Comparison of ENCODE assay signal across 19 cellular contexts in the genomic region with DNA sequence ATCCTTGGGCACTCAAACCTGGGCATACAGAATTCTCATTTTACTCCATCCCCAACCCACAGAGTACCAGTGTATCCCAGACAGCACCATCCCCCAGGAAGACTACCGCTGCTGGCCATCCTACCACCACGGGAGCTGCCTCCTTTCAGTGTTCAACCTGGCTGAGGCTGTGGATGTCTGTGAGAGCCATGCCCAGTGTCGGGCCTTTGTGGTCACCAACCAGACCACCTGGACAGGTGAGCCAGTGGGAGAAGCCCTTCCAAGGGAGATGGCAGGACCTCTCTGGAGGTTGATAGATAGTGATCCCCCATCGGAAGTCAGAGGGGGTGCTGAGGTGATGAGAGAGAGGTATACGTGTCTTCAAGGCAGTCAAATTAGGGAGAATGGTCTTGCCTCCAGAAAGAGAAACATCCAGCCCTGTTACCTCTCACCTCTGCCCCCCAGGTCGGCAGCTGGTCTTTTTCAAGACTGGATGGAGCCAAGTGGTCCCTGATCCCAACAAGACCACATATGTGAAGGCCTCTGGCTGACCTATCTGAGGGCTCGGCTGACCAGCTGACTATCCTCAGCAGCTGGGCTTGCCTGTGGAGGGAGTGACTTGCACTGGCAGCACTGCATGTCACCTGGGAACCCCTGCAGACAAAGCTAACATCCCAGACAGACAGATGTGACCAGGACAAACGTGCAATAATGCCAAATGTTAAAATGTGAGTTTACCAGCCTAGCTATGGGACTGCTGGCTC. TPM values are rescaled to one million over a fixed set of nuclear protein-coding genes. Genes with fewer than 3 reads are reported as not detected.
DNase-seq lines count a peak whose midpoint lies in the region; ATAC-seq and TF ChIP-seq lines count a peak whose summit lies in the region.
"Had no signal": no experiment of that assay in that cellular context is flagged by ENCODE, and none has a peak within 500 bp of the region (broad histone marks: within the 10 kb centered on the region; RNA-seq: fewer than 3 reads in every experiment).

No MANE protein-coding gene starts in this region.

- TSS peak; percentile 80 for BruUV-seq in IMR-90 (replicated peaks; lab: Mats Ljungman, UMichigan)

- no peak overlapping the region for H2AFZ ChIP-seq in IMR-90 (replicated peaks; ENCODE audit: low read length, poor library complexity)
- H2AFZ ChIP-seq: PC-9 had no signal

- dilution Hi-C loops in IMR-90 (cut with HindIII; ENCODE audit: low sequenced_read_pairs, unreplicated experiment), result no loop called here

- H3K14ac ChIP-seq in IMR-90 (replicated peaks; ENCODE audit: low read depth, low read length), result no peak overlapping the region

- H4K20me1 ChIP-seq in IMR-90 (ENCODE audit: insufficient read depth, low read length), result peaks cover 23% of the 10 kb centered on the region; the same call in 1 of the 2 replicates

- H3K9ac ChIP-seq in IMR-90 (ENCODE audit: low read depth, low read length) (no peak overlapping the region), colonic mucosa (ENCODE audit: low read depth in 2 of 2, low read length in 2 of 2) (peak overlapping the region; percentile 3 to 83)

- in situ Hi-C loops in IMR-90 (cut with MboI; ENCODE audit: low sequenced_read_pairs), result no loop called here

- POLR2A ChIA-PET in IMR-90 (lab: Charles Lee; ENCODE audit: unreplicated experiment), result no interaction called here

- CTCF ChIA-PET in IMR-90 (lab: Yijun Ruan, JAX), result no interaction called here

- no peak for TF ChIP-seq EP300 in ovary (IDR thresholded peaks at IDR 0.05)
- no peak for TF ChIP-seq EP300 in tibial nerve (IDR thresholded peaks at IDR 0.05)

- H3K27ac ChIP-seq in IMR-90 (ENCODE audit: insufficient read depth, low read length), result peak overlapping the region; percentile 20; the same call in 1 of the 2 replicates
- peak overlapping the region; percentile 83 for H3K27ac ChIP-seq in colonic mucosa
- peak overlapping the region; percentile 6 to 46 for H3K27ac ChIP-seq in ovary
- H3K27ac ChIP-seq in tibial nerve, result peak overlapping the region; percentile 12 to 97 (median 56)
- H3K27ac ChIP-seq: PC-9 had no signal

- H2AK5ac ChIP-seq in IMR-90 (ENCODE audit: low read depth, low read length), result peak overlapping the region; percentile 23; the same call in 1 of the 2 replicates

- no peaks in the 10 kb centered on the region for H3K9me3 ChIP-seq in IMR-90 (ENCODE audit: control insufficient read depth, insufficient read depth, low read length)
- H3K9me3 ChIP-seq in colonic mucosa, result no peaks in the 10 kb centered on the region
- no peaks in the 10 kb centered on the region for H3K9me3 ChIP-seq in ovary
- no peaks in the 10 kb centered on the region for H3K9me3 ChIP-seq in tibial nerve
- H3K9me3 ChIP-seq: adrenal gland had no signal

- H4K8ac ChIP-seq in IMR-90 (ENCODE audit: low read depth in 2 of 2, low read length in 2 of 2), result no peak overlapping the region

- TF ChIP-seq POLR2A in IMR-90 (IDR thresholded peaks at IDR 0.05; ENCODE audit: low read depth, low read length), result no peak
- no peak for TF ChIP-seq POLR2A in ovary (IDR thresholded peaks at IDR 0.05)
- no peak for TF ChIP-seq POLR2A in tibial nerve (IDR thresholded peaks at IDR 0.05)

- H3K4ac ChIP-seq in IMR-90 (ENCODE audit: low read depth, low read length), result no peak overlapping the region

- H3K18ac ChIP-seq in IMR-90 (ENCODE audit: low read depth, low read length), result no peak overlapping the region

- H3K4me1 ChIP-seq in IMR-90 (ENCODE audit: control insufficient read depth, insufficient read depth, low read length), result peaks cover 49% of the 10 kb centered on the region
- peaks cover 35% of the 10 kb centered on the region for H3K4me1 ChIP-seq in colonic mucosa
- H3K4me1 ChIP-seq in ovary (ENCODE audit: insufficient read depth), result peaks cover 38% of the 10 kb centered on the region
- peaks cover 0 to 95% (median 57%) of the 10 kb centered on the region in 4 donors for H3K4me1 ChIP-seq in tibial nerve

- no peak overlapping the region for H3K4me2 ChIP-seq in IMR-90 (ENCODE audit: low read depth, low read length)
- H3K4me2 ChIP-seq: PC-9 had no signal

- DNase-seq in IMR-90 (no peak), colonic mucosa (no peak), ovary (no peak), tibial nerve (ENCODE audit: low spot score in 2 of 2) (no peak), globus pallidus (ENCODE audit: low spot score) (no peak), NCI-H510A treated with DMSO at 0.1 percent for 48 hours (lab: John Stamatoyannopoulos, UW) (no peak)
- DNase-seq: activated CD4-positive, alpha-beta T cell treated with anti-CD3 and anti-CD28 coated beads for 1 hour; activated naive CD4-positive, alpha-beta T cell; activated T-cell treated with anti-CD3 and anti-CD28 coated beads, Interleukin-2, amount 50 U/mL, for 4 hours; adrenal gland; CD8-positive, alpha-beta T cell; GDM1; MV-4-11; NCI-H187; NCI-H226; PC-9; SIG-M5; stimulated activated CD4-positive, alpha-beta T cell treated with anti-CD3 and anti-CD28 coated beads, Interleukin-15, amount 100 ng/mL, for 24 hours had no signal

- intact Hi-C loops in IMR-90 (cut with micrococcal nuclease) (no loop called here), colonic mucosa (cut with DNase I) (no loop called here), ovary (cut with DNase I) (loop anchor here in 3 of 4 donors (10.0 kb wide), 3 partner anchors 93 to 183 kb away; no protein-coding TSS in a partner anchor)

- no peak overlapping the region for H2BK5ac ChIP-seq in IMR-90 (ENCODE audit: low read depth, low read length, poor library complexity, severe bottlenecking)

- no peak for TF ChIP-seq CTCF in IMR-90 (conservative IDR thresholded peaks at IDR 0.05; ENCODE audit: low read depth, low read length)
- TF ChIP-seq CTCF in colonic mucosa (IDR thresholded peaks at IDR 0.05), result no peak
- no peak for TF ChIP-seq CTCF in ovary (IDR thresholded peaks at IDR 0.05)
- TF ChIP-seq CTCF in tibial nerve (IDR thresholded peaks at IDR 0.05), result no peak

- peaks cover 49% of the 10 kb centered on the region for H3K9me1 ChIP-seq in IMR-90 (ENCODE audit: insufficient read depth, low read length)

- H3K36me3 ChIP-seq in IMR-90 (ENCODE audit: control insufficient read depth, insufficient read depth, low read length) (peaks cover 74% of the 10 kb centered on the region), colonic mucosa (peaks cover 5% of the 10 kb centered on the region), ovary (no peaks in the 10 kb centered on the region), tibial nerve (peaks cover 0 to 53% (median 5%) of the 10 kb centered on the region in 3 donors)

- H4K5ac ChIP-seq in IMR-90 (ENCODE audit: low read depth, low read length), result no peak overlapping the region

- H3K27me3 ChIP-seq in IMR-90 (ENCODE audit: control insufficient read depth, insufficient read depth, low read length) (no peaks in the 10 kb centered on the region), colonic mucosa (no peaks in the 10 kb centered on the region), ovary (no peaks in the 10 kb centered on the region), tibial nerve (no peaks in the 10 kb centered on the region)
- H3K27me3 ChIP-seq: adrenal gland had no signal

- no peak overlapping the region for H2BK15ac ChIP-seq in IMR-90 (ENCODE audit: low read depth, low read length)

- TF ChIP-seq RAD21 in IMR-90 (IDR thresholded peaks at IDR 0.05; ENCODE audit: low read length), result no peak

- peaks cover 28 to 66% of the 10 kb centered on the region in 2 experiments for H3K79me1 ChIP-seq in IMR-90 (ENCODE audit: low read depth in 1 of 2, low read length in 2 of 2)

- no peak overlapping the region for H4K91ac ChIP-seq in IMR-90 (ENCODE audit: insufficient read depth, low read depth, low read length)

- H2BK20ac ChIP-seq in IMR-90 (ENCODE audit: low read depth, low read length), result no peak overlapping the region

- H3K23ac ChIP-seq in IMR-90 (ENCODE audit: low read depth, low read length), result no peak overlapping the region

- H3K4me3 ChIP-seq in IMR-90 (ENCODE audit: insufficient read depth, low read depth, low read length), result no peak overlapping the region
- H3K4me3 ChIP-seq in colonic mucosa, result no peak overlapping the region
- no peak overlapping the region for H3K4me3 ChIP-seq in ovary
- H3K4me3 ChIP-seq in tibial nerve, result no peak overlapping the region
- H3K4me3 ChIP-seq: adrenal gland, PC-9 had no signal

- H2BK120ac ChIP-seq in IMR-90 (ENCODE audit: low read depth, low read length), result no peak overlapping the region

- no peak overlapping the region for H3K56ac ChIP-seq in IMR-90 (ENCODE audit: extremely low read depth, insufficient read depth, low read length)

- no peak overlapping the region for H2AK9ac ChIP-seq in IMR-90 (replicated peaks; ENCODE audit: low read depth, low read length, poor library complexity)

- ATAC-seq in IMR-90 (ENCODE audit: low read depth) (no peak), HG03432 (IDR thresholded peaks at IDR 0.05; ENCODE audit: unreplicated experiment) (no peak)
- ATAC-seq: activated T-cell treated with anti-CD3 and anti-CD28 coated beads, Interleukin-2, amount 50 U/mL, for 4 hours; CD8-positive, alpha-beta T cell had no signal

- 87% methylated on average over 3 of the region's 8 CpGs; no CpG with 5 or more reads in 1 of the 2 experiments for WGBS in IMR-90 (ENCODE audit: extremely low coverage in 2 of 2, insufficient read length in 1 of 2), 2 experiments
- WGBS in ovary, 3 donors, result 51 to 59% (median 58%) methylated on average over 8 of the region's 8 CpGs
- 64 to 66% methylated on average over 6 to 8 of the region's 8 CpGs for whole genome bisulfite sequencing in tibial nerve, 2 donors

TF ChIP-seq in IMR-90, 13 proteins besides CTCF, POLR2A, EP300 and RAD21 (continues in another document):
- TF ChIP-seq ELK1 (IDR thresholded peaks at IDR 0.05; ENCODE audit: borderline replicate concordance, low read depth, low read length), result no peak

RNA-seq across cellular contexts. Expression of gene PKDCC, which starts 9.5 kb away (rescaled TPM):
- 50.3 and 55.6 TPM in 2 replicates for total RNA-seq in IMR-90 (2012; rRNA removed)
- 67.4 and 95.7 TPM in 2 replicates for polyA plus RNA-seq in IMR-90 (2012; rRNA removed)
- 40.2 and 112 TPM in 2 replicates for polyA plus RNA-seq in IMR-90 (2012; cell fraction: cytosol; rRNA removed)
- 310 and 597 TPM in 2 replicates for polyA plus RNA-seq in IMR-90 (2012; cell fraction: nucleus; rRNA removed; ENCODE audit: low replicate concordance)
- 100 to 1,000 TPM in 1 of 2 donors, 10 to 100 TPM in 1; 61.3 to 125 TPM for total RNA-seq in colonic mucosa
- 100 to 1,000 TPM in 6 of 7 donors, 10 to 100 TPM in 1; 90.6 to 576 (median 272) TPM for total RNA-seq in ovary
- 100 to 1,000 TPM in 1 of 2 donors, 10 to 100 TPM in 1; 58.5 to 117 TPM for polyA plus RNA-seq in ovary
- 100 to 1,000 TPM; 155 to 328 (median 200) TPM for total RNA-seq in tibial nerve
- total RNA-seq: CD8-positive, alpha-beta T cell had no signal

Comparison
In these comparisons a context has a peak if more than half of its experiments do, and no peak if none do; other contexts are left out.
1. H3K27ac ChIP-seq: peak in every context shown above with its lines; median percentile 83 in colonic mucosa; 56 in tibial nerve; 26 in ovary; 20 in IMR-90.
2. intact Hi-C loops: an anchor here in ovary (10.0 kb wide); none called in IMR-90 and colonic mucosa.